12 cellular contexts compared by ENCODE assay signal in the genomic region with DNA sequence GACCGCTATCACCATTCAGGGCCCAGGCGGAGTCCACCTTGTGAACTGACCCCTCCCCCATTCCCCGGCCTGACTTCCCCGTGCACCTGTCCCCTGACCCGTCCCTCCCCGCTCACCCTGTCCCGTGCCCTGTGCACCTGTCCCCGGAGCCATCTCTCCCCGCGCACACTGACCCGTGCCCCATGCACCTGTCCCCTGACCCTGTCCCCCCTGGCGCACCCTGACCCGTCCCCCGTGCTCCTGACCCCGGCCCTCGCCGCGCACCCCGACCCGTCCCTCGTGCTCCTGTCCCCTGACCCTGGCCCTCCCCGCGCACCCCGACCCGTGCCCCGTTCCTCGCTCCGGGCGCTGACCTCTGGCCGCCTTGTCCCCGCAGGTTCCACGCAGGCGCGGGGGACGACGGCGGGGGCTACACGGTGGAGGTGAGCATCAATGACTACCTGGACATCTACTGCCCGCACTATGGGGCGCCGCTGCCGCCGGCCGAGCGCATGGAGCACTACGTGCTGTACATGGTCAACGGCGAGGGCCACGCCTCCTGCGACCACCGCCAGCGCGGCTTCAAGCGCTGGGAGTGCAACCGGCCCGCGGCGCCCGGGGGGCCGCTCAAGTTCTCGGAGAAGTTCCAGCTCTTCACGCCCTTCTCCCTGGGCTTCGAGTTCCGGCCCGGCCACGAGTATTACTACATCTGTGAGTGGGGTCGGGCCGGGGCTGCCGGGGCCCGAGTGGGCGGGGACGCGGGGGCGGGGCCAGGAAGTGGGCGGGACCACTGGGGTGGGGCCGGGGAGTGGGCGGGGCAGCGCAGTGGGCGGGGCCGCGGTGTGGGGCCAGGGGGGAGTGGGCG. TPM values are rescaled to one million over a fixed set of nuclear protein-coding genes. Genes with fewer than 3 reads are reported as not detected.
DNase-seq lines count a peak whose midpoint lies in the region; ATAC-seq lines count a peak whose summit lies in the region.
"Had no signal": no experiment of that assay in that cellular context is flagged by ENCODE, and none has a peak within 500 bp of the region (broad histone marks: within the 10 kb centered on the region; RNA-seq: fewer than 3 reads in every experiment).

No MANE protein-coding gene starts in this region.

- no peaks in the 10 kb centered on the region for H3K27me3 ChIP-seq in iPS-15b (ENCODE audit: control insufficient read depth, insufficient read depth, low read length)

- no peak overlapping the region for H3K9ac ChIP-seq in iPS-15b (ENCODE audit: low read depth, low read length)

- peak overlapping the region; percentile 45 for H3K4me3 ChIP-seq in iPS-15b (ENCODE audit: low read depth, low read length)
- H3K4me3 ChIP-seq: body of pancreas, SJCRH30 had no signal

- peak; percentile 73 for DNase-seq in activated CD4-positive, alpha-beta T cell treated with anti-CD3 and anti-CD28 coated beads for 36 hours
- DNase-seq in activated CD4-positive, alpha-beta T cell treated with anti-CD3 and anti-CD28 coated beads for 1 hour = no peak
- DNase-seq in activated CD8-positive, alpha-beta T cell treated with anti-CD3 and anti-CD28 coated beads, Interleukin-2, amount 10 ng/mL, durations not matched to agents 7 days and 5 days = peak; percentile 53
- DNase-seq in stimulated activated naive CD4-positive, alpha-beta T cell (lab: John Stamatoyannopoulos, UW) = peak in 5 of 6 experiments; percentile 23 to 42 (median 31)
- DNase-seq in HuH-7 (ENCODE audit: low spot score) (no peak), cerebellar nuclear complex (lab: John Stamatoyannopoulos, UW) (no peak)
- DNase-seq: kidney glomerular epithelial cell had no signal

- peak; percentile 37 for ATAC-seq in activated CD4-positive, alpha-beta T cell treated with anti-CD3 and anti-CD28 coated beads for 36 hours
- peak; percentile 57 for ATAC-seq in activated CD8-positive, alpha-beta T cell treated with anti-CD3 and anti-CD28 coated beads, Interleukin-2, amount 10 ng/mL, durations not matched to agents 7 days and 5 days
- no peak for ATAC-seq in HG03571 (IDR thresholded peaks at IDR 0.05; ENCODE audit: unreplicated experiment)
- ATAC-seq: body of pancreas had no signal

- no peaks in the 10 kb centered on the region for H3K9me3 ChIP-seq in iPS-15b (ENCODE audit: control insufficient read depth, insufficient read depth, low read length)
- H3K9me3 ChIP-seq: body of pancreas, SJCRH30 had no signal

- H3K27me3 Mint-ChIP-seq in activated CD4-positive, alpha-beta T cell treated with anti-CD3 and anti-CD28 coated beads for 36 hours = peaks cover 9% of the 10 kb centered on the region
- no peaks in the 10 kb centered on the region for H3K27me3 Mint-ChIP-seq in activated CD8-positive, alpha-beta T cell treated with anti-CD3 and anti-CD28 coated beads, Interleukin-2, amount 10 ng/mL, durations not matched to agents 7 days and 5 days (ENCODE audit: low read depth)

- H3K4me1 Mint-ChIP-seq in activated CD4-positive, alpha-beta T cell treated with anti-CD3 and anti-CD28 coated beads for 36 hours = peaks cover 5% of the 10 kb centered on the region
- no peaks in the 10 kb centered on the region for H3K4me1 Mint-ChIP-seq in activated CD8-positive, alpha-beta T cell treated with anti-CD3 and anti-CD28 coated beads, Interleukin-2, amount 10 ng/mL, durations not matched to agents 7 days and 5 days (ENCODE audit: low read depth)

- intact Hi-C loops in activated CD4-positive, alpha-beta T cell treated with anti-CD3 and anti-CD28 coated beads for 36 hours (cut with DNase I, micrococcal nuclease) = no loop called here

- H3K36me3 Mint-ChIP-seq in activated CD4-positive, alpha-beta T cell treated with anti-CD3 and anti-CD28 coated beads for 36 hours (ENCODE audit: low read depth) = no peaks in the 10 kb centered on the region
- no peaks in the 10 kb centered on the region for H3K36me3 Mint-ChIP-seq in activated CD8-positive, alpha-beta T cell treated with anti-CD3 and anti-CD28 coated beads, Interleukin-2, amount 10 ng/mL, durations not matched to agents 7 days and 5 days (ENCODE audit: low read depth)

- H3K4me1 ChIP-seq in iPS-15b (ENCODE audit: control insufficient read depth, insufficient read depth, low read length) = no peaks in the 10 kb centered on the region

- no peaks in the 10 kb centered on the region for H3K36me3 ChIP-seq in iPS-15b (ENCODE audit: control insufficient read depth, insufficient read depth, low read length)
- H3K36me3 ChIP-seq: SJCRH30 had no signal

- H3K4me3 Mint-ChIP-seq in activated CD4-positive, alpha-beta T cell treated with anti-CD3 and anti-CD28 coated beads for 36 hours = no peak overlapping the region
- H3K4me3 Mint-ChIP-seq in activated CD8-positive, alpha-beta T cell treated with anti-CD3 and anti-CD28 coated beads, Interleukin-2, amount 10 ng/mL, durations not matched to agents 7 days and 5 days = no peak overlapping the region
- H3K4me3 Mint-ChIP-seq: IgD-negative memory B cell had no signal

- no peak overlapping the region for H3K27ac Mint-ChIP-seq in activated CD4-positive, alpha-beta T cell treated with anti-CD3 and anti-CD28 coated beads for 36 hours
- H3K27ac Mint-ChIP-seq in activated CD8-positive, alpha-beta T cell treated with anti-CD3 and anti-CD28 coated beads, Interleukin-2, amount 10 ng/mL, durations not matched to agents 7 days and 5 days = no peak overlapping the region
- H3K27ac Mint-ChIP-seq: IgD-negative memory B cell had no signal

- POLR2A ChIA-PET in activated CD4-positive, alpha-beta T cell treated with anti-CD3 and anti-CD28 coated beads for 36 hours (lab: Charles Lee) = no interaction called here
- POLR2A ChIA-PET in activated CD8-positive, alpha-beta T cell treated with anti-CD3 and anti-CD28 coated beads, Interleukin-2, amount 10 ng/mL, durations not matched to agents 7 days and 5 days (lab: Charles Lee) = interaction anchor here (0.6 kb wide), 1 partner anchor 22 kb away, joined by 3 read pairs; no protein-coding TSS in a partner anchor

- CTCF ChIA-PET in activated CD4-positive, alpha-beta T cell treated with anti-CD3 and anti-CD28 coated beads for 36 hours (lab: Charles Lee) = no interaction called here
- CTCF ChIA-PET in activated CD8-positive, alpha-beta T cell treated with anti-CD3 and anti-CD28 coated beads, Interleukin-2, amount 10 ng/mL, durations not matched to agents 7 days and 5 days (lab: Charles Lee) = no interaction called here

- no peaks in the 10 kb centered on the region for H3K9me3 Mint-ChIP-seq in activated CD4-positive, alpha-beta T cell treated with anti-CD3 and anti-CD28 coated beads for 36 hours (ENCODE audit: low read depth)
- no peaks in the 10 kb centered on the region for H3K9me3 Mint-ChIP-seq in activated CD8-positive, alpha-beta T cell treated with anti-CD3 and anti-CD28 coated beads, Interleukin-2, amount 10 ng/mL, durations not matched to agents 7 days and 5 days (ENCODE audit: insufficient read depth)
- H3K9me3 Mint-ChIP-seq: IgD-negative memory B cell had no signal

RNA-seq across cellular contexts. Expression of a gene that starts 9.7 kb away (rescaled TPM):
- not detected for total RNA-seq in activated CD4-positive, alpha-beta T cell treated with anti-CD3 and anti-CD28 coated beads for 36 hours
- total RNA-seq in activated CD8-positive, alpha-beta T cell treated with anti-CD3 and anti-CD28 coated beads, Interleukin-2, amount 10 ng/mL, durations not matched to agents 7 days and 5 days = not detected
- total RNA-seq: body of pancreas had no signal

RNA-seq across cellular contexts. Expression of a gene that starts 20.1 kb away (rescaled TPM):
- 10 to 100 TPM; 75.3 to 88.3 TPM for total RNA-seq in activated CD4-positive, alpha-beta T cell treated with anti-CD3 and anti-CD28 coated beads for 36 hours
- total RNA-seq in activated CD8-positive, alpha-beta T cell treated with anti-CD3 and anti-CD28 coated beads, Interleukin-2, amount 10 ng/mL, durations not matched to agents 7 days and 5 days = 10 to 100 TPM; 57.1 TPM

RNA-seq across cellular contexts. Expression of a gene that starts 26.3 kb away (rescaled TPM):
- total RNA-seq in activated CD4-positive, alpha-beta T cell treated with anti-CD3 and anti-CD28 coated beads for 36 hours = 100 to 1,000 TPM; 123 to 188 TPM
- 100 to 1,000 TPM; 172 to 195 TPM for total RNA-seq in activated CD8-positive, alpha-beta T cell treated with anti-CD3 and anti-CD28 coated beads, Interleukin-2, amount 10 ng/mL, durations not matched to agents 7 days and 5 days

RNA-seq across cellular contexts. Expression of a gene that starts 47.0 kb away (rescaled TPM):
- 10 to 100 TPM; 46.5 to 47.9 TPM for total RNA-seq in activated CD4-positive, alpha-beta T cell treated with anti-CD3 and anti-CD28 coated beads for 36 hours
- 10 to 100 TPM; 88.4 to 94.3 TPM for total RNA-seq in activated CD8-positive, alpha-beta T cell treated with anti-CD3 and anti-CD28 coated beads, Interleukin-2, amount 10 ng/mL, durations not matched to agents 7 days and 5 days

RNA-seq across cellular contexts. Expression of a gene that starts 53.8 kb away (rescaled TPM):
- total RNA-seq in activated CD4-positive, alpha-beta T cell treated with anti-CD3 and anti-CD28 coated beads for 36 hours = 100 to 1,000 TPM; 161 to 180 TPM
- 100 to 1,000 TPM; 209 to 222 TPM for total RNA-seq in activated CD8-positive, alpha-beta T cell treated with anti-CD3 and anti-CD28 coated beads, Interleukin-2, amount 10 ng/mL, durations not matched to agents 7 days and 5 days

Comparison
In these comparisons a context has a peak if more than half of its experiments do, and no peak if none do; other contexts are left out.
1. DNase-seq: peak in activated CD4-positive, alpha-beta T cell treated with anti-CD3 and anti-CD28 coated beads for 36 hours (single experiment), activated CD8-positive, alpha-beta T cell treated with anti-CD3 and anti-CD28 coated beads, Interleukin-2, amount 10 ng/mL, durations not matched to agents 7 days and 5 days (single experiment) and stimulated activated naive CD4-positive, alpha-beta T cell (5 of 6); none in activated CD4-positive, alpha-beta T cell treated with anti-CD3 and anti-CD28 coated beads for 1 hour (single experiment), HuH-7 (single experiment) and cerebellar nuclear complex (0 of 2).